1 cellular context compared by ENCODE assay signal in the genomic region with DNA sequence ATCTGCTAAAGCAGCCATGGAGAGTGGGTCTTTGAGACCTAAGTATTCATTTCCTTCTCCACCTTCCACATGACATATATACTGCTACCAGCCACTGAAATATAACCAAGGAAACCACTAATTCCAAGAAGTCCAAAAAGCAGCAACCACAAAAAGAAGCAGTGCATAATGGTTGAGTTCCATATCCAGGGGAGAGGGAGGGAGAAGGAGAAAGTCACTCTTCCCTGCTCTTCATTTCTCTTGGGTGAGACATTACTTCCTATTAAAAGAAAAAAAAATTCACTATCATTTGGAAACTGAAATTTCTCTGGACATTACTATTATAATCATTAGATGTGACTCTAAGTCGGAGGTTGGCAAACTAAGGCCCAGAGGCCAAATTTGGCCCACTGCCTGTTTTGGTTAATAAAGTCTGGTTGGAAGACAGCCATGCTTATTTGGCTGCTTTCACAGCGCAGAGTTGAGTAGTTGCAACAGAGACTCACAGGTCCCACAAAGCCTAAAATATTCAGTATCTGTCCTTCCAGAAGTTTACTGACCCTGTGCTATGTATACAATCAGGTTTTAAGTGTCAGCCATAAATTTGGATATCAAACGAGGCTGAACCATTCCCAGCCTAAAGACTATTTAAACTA.
TF ChIP-seq lines count a peak whose summit lies in the region.

No MANE protein-coding gene starts in this region.

TF ChIP-seq in GM23338, 12 proteins besides CTCF, POLR2A, EP300 and RAD21:
- TF ChIP-seq ZNF462 (CRISPR knock-in tag; IDR thresholded peaks at IDR 0.05) (no peak), ZNF331 (CRISPR knock-in tag; IDR thresholded peaks at IDR 0.05; ENCODE audit: low read depth) (no peak), NANOG (IDR thresholded peaks at IDR 0.05; ENCODE audit: borderline replicate concordance) (no peak), ZNF114 (CRISPR knock-in tag; IDR thresholded peaks at IDR 0.05) (no peak), JUNB (IDR thresholded peaks at IDR 0.05; ENCODE audit: unreplicated experiment) (no peak), CREB1 (CRISPR knock-in tag; IDR thresholded peaks at IDR 0.05; ENCODE audit: low read depth) (no peak), POLR2AphosphoS5 (IDR thresholded peaks at IDR 0.05; ENCODE audit: low read depth) (no peak), EZH2phosphoT487 (IDR thresholded peaks at IDR 0.05; ENCODE audit: unreplicated experiment) (no peak), EZH2 (IDR thresholded peaks at IDR 0.05; ENCODE audit: low read depth, unreplicated experiment) (no peak)
- TF ChIP-seq, protein P1, sequence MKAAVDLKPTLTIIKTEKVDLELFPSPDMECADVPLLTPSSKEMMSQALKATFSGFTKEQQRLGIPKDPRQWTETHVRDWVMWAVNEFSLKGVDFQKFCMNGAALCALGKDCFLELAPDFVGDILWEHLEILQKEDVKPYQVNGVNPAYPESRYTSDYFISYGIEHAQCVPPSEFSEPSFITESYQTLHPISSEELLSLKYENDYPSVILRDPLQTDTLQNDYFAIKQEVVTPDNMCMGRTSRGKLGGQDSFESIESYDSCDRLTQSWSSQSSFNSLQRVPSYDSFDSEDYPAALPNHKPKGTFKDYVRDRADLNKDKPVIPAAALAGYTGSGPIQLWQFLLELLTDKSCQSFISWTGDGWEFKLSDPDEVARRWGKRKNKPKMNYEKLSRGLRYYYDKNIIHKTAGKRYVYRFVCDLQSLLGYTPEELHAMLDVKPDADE (IDR thresholded peaks at IDR 0.05): no peak
TF ChIP-seq in GM23338: peak in this region for 0.
